16 cellular contexts compared by ENCODE assay signal in genomic region chr11:61531033-61531432, GRCh38. TPM values are rescaled to one million over a fixed set of nuclear protein-coding genes. Genes with fewer than 3 reads are reported as not detected.
"Had no signal": no experiment of that assay in that cellular context is flagged by ENCODE, and none has a peak within 500 bp of the region (broad histone marks: within the 10 kb centered on the region; RNA-seq: fewer than 3 reads in every experiment).

No MANE protein-coding gene starts in this region.

- ATAC-seq: activated CD8-positive, alpha-beta T cell treated with anti-CD3 and anti-CD28 coated beads, Interleukin-2, amount 10 ng/mL, durations not matched to agents 7 days and 5 days; heart right ventricle; left ventricle myocardium superior; stimulated activated naive CD8-positive, alpha-beta T cell treated with anti-CD3 and anti-CD28 coated beads, Interleukin-15, Interleukin-2, amounts not matched to agents 100 U/mL and 50 U/mL, for 24 hours had no signal

- H3K27ac ChIP-seq: heart right ventricle, suprapubic skin, upper lobe of left lung had no signal

- H3K4me3 Mint-ChIP-seq: activated CD8-positive, alpha-beta T cell treated with anti-CD3 and anti-CD28 coated beads, Interleukin-2, amount 10 ng/mL, durations not matched to agents 7 days and 5 days; activated naive CD4-positive, alpha-beta T cell treated with anti-CD3 and anti-CD28 coated beads for 36 hours; activated T-helper 1 cell treated with anti-CD3 and anti-CD28 coated beads, Interleukin-12 subunit alpha, Interleukin-12 subunit beta, Interleukin-2, Interleukin-4 antibody, amounts not matched to agents 30 ng/mL and 10 ng/mL and 1 ng/mL, durations not matched to agents 14 hours and 24 hours and 36 hours; nephron progenitor cell had no signal

- H3K4me3 ChIP-seq: heart right ventricle, suprapubic skin, upper lobe of left lung had no signal

- H3K36me3 ChIP-seq: suprapubic skin, upper lobe of left lung had no signal

- DNase-seq: activated CD4-positive, alpha-beta T cell treated with anti-CD3 and anti-CD28 coated beads for 48 hours; activated CD8-positive, alpha-beta memory T cell treated with anti-CD3 and anti-CD28 coated beads, Interleukin-2, amount 50 U/mL, for 48 hours; activated CD8-positive, alpha-beta T cell treated with anti-CD3 and anti-CD28 coated beads, Interleukin-2, amount 10 ng/mL, durations not matched to agents 7 days and 5 days; activated naive CD4-positive, alpha-beta T cell treated with anti-CD3 and anti-CD28 coated beads for 36 hours; effector CD4-positive, alpha-beta T cell; heart right ventricle; islet precursor cell; left ventricle myocardium superior; nephron progenitor cell; stimulated activated CD4-positive, alpha-beta T cell treated with anti-CD3 and anti-CD28 coated beads, Interleukin-4, amount 100 ng/mL, for 1 hour; stimulated activated CD8-positive, alpha-beta memory T cell treated with anti-CD3 and anti-CD28 coated beads, Interleukin-4, amount 100 ng/mL, for 48 hours; stimulated activated naive CD8-positive, alpha-beta T cell treated with anti-CD3 and anti-CD28 coated beads, Interleukin-15, Interleukin-2, amounts not matched to agents 100 U/mL and 50 U/mL, for 24 hours; upper lobe of left lung had no signal

- H3K9me3 Mint-ChIP-seq: activated naive CD4-positive, alpha-beta T cell treated with anti-CD3 and anti-CD28 coated beads for 36 hours; activated T-helper 1 cell treated with anti-CD3 and anti-CD28 coated beads, Interleukin-12 subunit alpha, Interleukin-12 subunit beta, Interleukin-2, Interleukin-4 antibody, amounts not matched to agents 30 ng/mL and 10 ng/mL and 1 ng/mL, durations not matched to agents 14 hours and 24 hours and 36 hours; nephron progenitor cell had no signal

- H3K27me3 ChIP-seq: heart right ventricle, upper lobe of left lung had no signal

- H3K27ac Mint-ChIP-seq: activated CD8-positive, alpha-beta T cell treated with anti-CD3 and anti-CD28 coated beads, Interleukin-2, amount 10 ng/mL, durations not matched to agents 7 days and 5 days; activated naive CD4-positive, alpha-beta T cell treated with anti-CD3 and anti-CD28 coated beads for 36 hours; activated T-helper 1 cell treated with anti-CD3 and anti-CD28 coated beads, Interleukin-12 subunit alpha, Interleukin-12 subunit beta, Interleukin-2, Interleukin-4 antibody, amounts not matched to agents 30 ng/mL and 10 ng/mL and 1 ng/mL, durations not matched to agents 14 hours and 24 hours and 36 hours; nephron progenitor cell had no signal

- H3K9me3 ChIP-seq: heart right ventricle, suprapubic skin, upper lobe of left lung had no signal

RNA-seq across cellular contexts. Expression of gene LRRC10B, which starts 22.5 kb away (rescaled TPM):
- polyA plus RNA-seq: fibroblast of lung had no signal
